In genomic region chr11:86039094-86039493, GRCh38 we compare ENCODE assay signal across 14 cellular contexts.
"Had no signal": no experiment of that assay in that cellular context is flagged by ENCODE, and none has a peak within 500 bp of the region (broad histone marks: within the 10 kb centered on the region; RNA-seq: fewer than 3 reads in every experiment).

No MANE protein-coding gene starts in this region.

- H3K36me3 ChIP-seq: prostate gland, uterus had no signal

- H3K27me3 ChIP-seq: SJCRH30, uterus had no signal

- H3K9me3 Mint-ChIP-seq: immature natural killer cell; naive thymus-derived CD8-positive, alpha-beta T cell; stimulated activated naive CD8-positive, alpha-beta T cell treated with anti-CD3 and anti-CD28 coated beads, Interleukin-15, amount 100 ng/mL, for 72 hours had no signal

- H3K27ac ChIP-seq: prostate gland, SJCRH30, uterus had no signal

- H3K27me3 Mint-ChIP-seq: activated naive CD8-positive, alpha-beta T cell; naive thymus-derived CD8-positive, alpha-beta T cell; stimulated activated naive CD8-positive, alpha-beta T cell treated with anti-CD3 and anti-CD28 coated beads, Interleukin-15, amount 100 ng/mL, for 72 hours had no signal

- H3K27ac Mint-ChIP-seq: activated naive CD8-positive, alpha-beta T cell had no signal

- H3K9me3 ChIP-seq: prostate gland, SJCRH30, uterus had no signal

- H3K4me3 Mint-ChIP-seq: activated naive CD8-positive, alpha-beta T cell; immature natural killer cell; naive thymus-derived CD8-positive, alpha-beta T cell; stimulated activated naive CD8-positive, alpha-beta T cell treated with anti-CD3 and anti-CD28 coated beads, Interleukin-15, amount 100 ng/mL, for 72 hours had no signal

- ATAC-seq: naive thymus-derived CD8-positive, alpha-beta T cell; sciatic nerve; stimulated activated naive CD8-positive, alpha-beta T cell treated with anti-CD3 and anti-CD28 coated beads, Interleukin-15, amount 100 ng/mL, for 72 hours had no signal

- DNase-seq: activated CD4-positive, CD25-positive, alpha-beta regulatory T cell treated with anti-CD3 and anti-CD28 coated beads, Interleukin-2, amount 50 U/mL, for 72 hours; activated effector memory CD4-positive, alpha-beta T cell treated with Interleukin-2 at 50 U/mL for 16 hours; aorta; immature natural killer cell; naive thymus-derived CD8-positive, alpha-beta T cell; occipital lobe; SJCRH30; stimulated activated CD4-positive, alpha-beta T cell treated with anti-CD3 and anti-CD28 coated beads, Interleukin-12 subunit alpha, Interleukin-12 subunit beta, amount 100 ng/mL, for 4 hours; stimulated activated naive CD8-positive, alpha-beta T cell treated with anti-CD3 and anti-CD28 coated beads, Interleukin-15, amount 100 ng/mL, for 72 hours; uterus had no signal

- H3K36me3 Mint-ChIP-seq: immature natural killer cell had no signal

- H3K4me3 ChIP-seq: lung, prostate gland, SJCRH30, uterus had no signal
